27 cellular contexts compared by ENCODE assay signal in genomic region chr17:79457889-79458288, GRCh38.
"Had no signal": no experiment of that assay in that cellular context is flagged by ENCODE, and none has a peak within 500 bp of the region (broad histone marks: within the 10 kb centered on the region; RNA-seq: fewer than 3 reads in every experiment).

No MANE protein-coding gene starts in this region.

- H3K27me3 ChIP-seq: ascending aorta had no signal

- H3K9me3 ChIP-seq: ascending aorta, MG63, SJCRH30 had no signal

- ATAC-seq: activated CD8-positive, alpha-beta T cell treated with anti-CD3 and anti-CD28 coated beads for 36 hours; activated T-cell treated with anti-CD3 and anti-CD28 coated beads, Interleukin-2, amount 50 U/mL, for 72 hours; activated T-helper 17 cell treated with anti-CD3 and anti-CD28 coated beads, Interleukin-2, amount 50 U/mL, for 72 hours; Panc1 had no signal

- H3K4me1 ChIP-seq: ascending aorta, SJCRH30 had no signal

- H3K27ac ChIP-seq: ascending aorta, SJCRH30, SK-N-MC had no signal

- H3K4me1 Mint-ChIP-seq: activated CD4-positive, alpha-beta T cell treated with anti-CD3 and anti-CD28 coated beads, Interleukin-2, amount 10 ng/mL, durations not matched to agents 24 days and 14 days; activated naive CD8-positive, alpha-beta T cell treated with anti-CD3 and anti-CD28 coated beads for 36 hours; activated T-helper 17 cell treated with anti-CD3 and anti-CD28 coated beads, Interleukin-2, amount 50 U/mL, for 72 hours had no signal

- H3K36me3 Mint-ChIP-seq: activated naive CD8-positive, alpha-beta T cell treated with anti-CD3 and anti-CD28 coated beads for 36 hours had no signal

- H3K9me3 Mint-ChIP-seq: activated CD4-positive, alpha-beta T cell treated with anti-CD3 and anti-CD28 coated beads, Interleukin-2, amount 10 ng/mL, durations not matched to agents 24 days and 14 days; activated CD8-positive, alpha-beta T cell treated with anti-CD3 and anti-CD28 coated beads for 36 hours; activated naive CD8-positive, alpha-beta T cell treated with anti-CD3 and anti-CD28 coated beads for 36 hours; activated T-cell treated with anti-CD3 and anti-CD28 coated beads, Interleukin-2, amount 50 U/mL, for 72 hours; activated T-helper 17 cell treated with anti-CD3 and anti-CD28 coated beads, Interleukin-2, amount 50 U/mL, for 72 hours had no signal

- H3K4me3 ChIP-seq: ascending aorta, MG63, SJCRH30, SK-N-MC had no signal

- H3K4me3 Mint-ChIP-seq: activated CD4-positive, alpha-beta T cell treated with anti-CD3 and anti-CD28 coated beads, Interleukin-2, amount 10 ng/mL, durations not matched to agents 24 days and 14 days; activated CD8-positive, alpha-beta T cell treated with anti-CD3 and anti-CD28 coated beads for 36 hours; activated naive CD8-positive, alpha-beta T cell treated with anti-CD3 and anti-CD28 coated beads for 36 hours; activated T-cell treated with anti-CD3 and anti-CD28 coated beads, Interleukin-2, amount 50 U/mL, for 72 hours; activated T-helper 17 cell treated with anti-CD3 and anti-CD28 coated beads, Interleukin-2, amount 50 U/mL, for 72 hours had no signal

- H3K27ac Mint-ChIP-seq: activated CD4-positive, alpha-beta T cell treated with anti-CD3 and anti-CD28 coated beads, Interleukin-2, amount 10 ng/mL, durations not matched to agents 24 days and 14 days; activated CD8-positive, alpha-beta T cell treated with anti-CD3 and anti-CD28 coated beads for 36 hours; activated naive CD8-positive, alpha-beta T cell treated with anti-CD3 and anti-CD28 coated beads for 36 hours; activated T-cell treated with anti-CD3 and anti-CD28 coated beads, Interleukin-2, amount 50 U/mL, for 72 hours; activated T-helper 17 cell treated with anti-CD3 and anti-CD28 coated beads, Interleukin-2, amount 50 U/mL, for 72 hours had no signal

- H3K27me3 Mint-ChIP-seq: activated CD8-positive, alpha-beta T cell treated with anti-CD3 and anti-CD28 coated beads for 36 hours; activated naive CD8-positive, alpha-beta T cell treated with anti-CD3 and anti-CD28 coated beads for 36 hours had no signal

- H3K36me3 ChIP-seq: ascending aorta, MG63, SJCRH30 had no signal

- DNase-seq: activated CD4-positive, alpha-beta T cell treated with anti-CD3 and anti-CD28 coated beads, Interleukin-2, amount 10 ng/mL, durations not matched to agents 24 days and 14 days; activated CD4-positive, alpha-beta T cell treated with anti-CD3 and anti-CD28 coated beads, Interleukin-2, amount 50 U/mL, for 4 hours; activated CD8-positive, alpha-beta T cell treated with anti-CD3 and anti-CD28 coated beads for 36 hours; activated effector memory CD4-positive, alpha-beta T cell treated with anti-CD3 and anti-CD28 coated beads, Interleukin-2, amount 50 U/mL, for 16 hours; activated naive CD4-positive, alpha-beta T cell; activated naive CD4-positive, alpha-beta T cell treated with anti-CD3 and anti-CD28 coated beads, Interleukin-2, amount 50 U/mL, for 16 hours; activated naive CD8-positive, alpha-beta T cell treated with anti-CD3 and anti-CD28 coated beads for 36 hours; activated T-cell treated with anti-CD3 and anti-CD28 coated beads, Interleukin-2, amount 50 U/mL, for 1 hour; activated T-cell treated with anti-CD3 and anti-CD28 coated beads, Interleukin-2, amount 50 U/mL, for 72 hours; amniotic stem cell; central memory CD4-positive, alpha-beta T cell; Kasumi-1; MG63; NCI-H1048; NCI-H1105 treated with DMSO at 0.1 percent for 48 hours; NCI-H1436 treated with DMSO at 0.1 percent for 48 hours; NCI-H1694 treated with DMSO at 0.1 percent for 48 hours; NCI-H2029; NCI-H345; NCI-H524 treated with DMSO at 0.1 percent for 48 hours; SHP77; SJCRH30; T1000 had no signal
